In genomic region chr6:52180787-52181558, GRCh38 we compare ENCODE assay signal across 15 cellular contexts. TPM values are rescaled to one million over a fixed set of nuclear protein-coding genes. Genes with fewer than 3 reads are reported as not detected.
DNase-seq lines count a peak whose midpoint lies in the region; ATAC-seq and TF ChIP-seq lines count a peak whose summit lies in the region.
"Had no signal": no experiment of that assay in that cellular context is flagged by ENCODE, and none has a peak within 500 bp of the region (broad histone marks: within the 10 kb centered on the region; RNA-seq: fewer than 3 reads in every experiment).

No MANE protein-coding gene starts in this region.

- H3K79me2 ChIP-seq in KMS-11 (ENCODE audit: insufficient read depth, low read depth): no peaks in the 10 kb centered on the region

- H2AFZ ChIP-seq in KMS-11 (ENCODE audit: low read depth): no peak overlapping the region

- H3K9ac ChIP-seq in KMS-11: no peak overlapping the region

- no peaks in the 10 kb centered on the region for H3K27me3 ChIP-seq in KMS-11 (ENCODE audit: insufficient read depth, low read depth)

- intact Hi-C loops in left colon (cut with DNase I, micrococcal nuclease): no loop called here
- intact Hi-C loops in Right ventricle myocardium superior (cut with DNase I): no loop called here

- peak overlapping the region; percentile 37 for H3K4me2 ChIP-seq in KMS-11

- no peak for DNase-seq in COLO668 (lab: John Stamatoyannopoulos, UW; ENCODE audit: unreplicated experiment)
- DNase-seq in effector CD4-positive, alpha-beta T cell: no peak
- no peak for DNase-seq in left colon
- DNase-seq in Right ventricle myocardium superior: no peak
- DNase-seq: activated CD4-positive, alpha-beta T cell treated with anti-CD3 and anti-CD28 coated beads, Interleukin-2, amount 50 U/mL, for 48 hours; stomach; SW 1271 had no signal

- TF ChIP-seq CTCF in KMS-11 (conservative IDR thresholded peaks at IDR 0.05; ENCODE audit: low read depth, low read length): no peak

- H3K36me3 ChIP-seq in KMS-11 (ENCODE audit: insufficient read depth): no peaks in the 10 kb centered on the region
- H3K36me3 ChIP-seq: stomach had no signal

- no peak overlapping the region for H3K4me3 ChIP-seq in KMS-11 (IDR thresholded peaks at IDR 0.05; ENCODE audit: insufficient read depth, low read depth, low read length)
- H3K4me3 ChIP-seq: coronary artery, stomach had no signal

- H4K20me1 ChIP-seq in KMS-11 (ENCODE audit: insufficient read depth): no peaks in the 10 kb centered on the region

- peak overlapping the region; percentile 45; the same call in 1 of the 2 replicates for H3K27ac ChIP-seq in KMS-11
- H3K27ac ChIP-seq: C4-2B, coronary artery, stomach had no signal

- peak; percentile 73 for ATAC-seq in GM18508 (IDR thresholded peaks at IDR 0.05; ENCODE audit: insufficient read depth, unreplicated experiment)
- ATAC-seq in GM19468 (IDR thresholded peaks at IDR 0.05; ENCODE audit: extremely low read depth, unreplicated experiment): peak; percentile 70
- peak; percentile 45 for ATAC-seq in HG02970 (IDR thresholded peaks at IDR 0.05; ENCODE audit: low FRiP score, unreplicated experiment)
- ATAC-seq in left colon: no peak
- ATAC-seq in Right ventricle myocardium superior (ENCODE audit: poor library complexity): no peak

- H3K4me1 ChIP-seq in KMS-11 (ENCODE audit: low read depth, poor library complexity, severe bottlenecking): peaks cover 81% of the 10 kb centered on the region
- H3K4me1 ChIP-seq: stomach had no signal

RNA-seq across cellular contexts. Expression of gene IL17A, which starts 5.2 kb away (rescaled TPM):
- total RNA-seq in left colon: not detected
- total RNA-seq in Right ventricle myocardium superior: not detected
- total RNA-seq: kidney epithelial cell, M059J, stomach had no signal

Comparison
In these comparisons a context has a peak if more than half of its experiments do, and no peak if none do; other contexts are left out.
1. ATAC-seq: peak in GM18508 (single experiment), GM19468 (single experiment) and HG02970 (single experiment); none in left colon (single experiment) and Right ventricle myocardium superior (single experiment).